8 cellular contexts compared by ENCODE assay signal in genomic region chr5:176536132-176536901, GRCh38. TPM values are rescaled to one million over a fixed set of nuclear protein-coding genes. Genes with fewer than 3 reads are reported as not detected.
DNase-seq lines count a peak whose midpoint lies in the region; ATAC-seq and TF ChIP-seq lines count a peak whose summit lies in the region.

No MANE protein-coding gene starts in this region.

- peak overlapping the region; percentile 83 for H3K4me3 ChIP-seq in DOHH2 (ENCODE audit: low read length)

- H3K27ac Mint-ChIP-seq in HFFc6 (peak overlapping the region; percentile 98), memory B cell (peak overlapping the region; percentile 97)
- peak overlapping the region; percentile 99 for H3K27ac Mint-ChIP-seq in activated CD8-positive, alpha-beta T cell treated with anti-CD3 and anti-CD28 coated beads, Interleukin-2, amount 10 ng/mL, durations not matched to agents 7 days and 5 days
- peak overlapping the region; percentile 98 to 100 for H3K27ac Mint-ChIP-seq in effector memory CD8-positive, alpha-beta T cell

- H3K9me3 ChIP-seq in DOHH2 (ENCODE audit: control insufficient read depth, insufficient read depth, low read length) = no peaks in the 10 kb centered on the region

- peaks cover 49% of the 10 kb centered on the region for H3K36me3 ChIP-seq in DOHH2 (ENCODE audit: control insufficient read depth, low read length)

- H3K4me3 Mint-ChIP-seq in HFFc6 = peak overlapping the region; percentile 95
- peak overlapping the region; percentile 95 for H3K4me3 Mint-ChIP-seq in activated CD8-positive, alpha-beta T cell treated with anti-CD3 and anti-CD28 coated beads, Interleukin-2, amount 10 ng/mL, durations not matched to agents 7 days and 5 days
- peak overlapping the region; percentile 96 to 98 for H3K4me3 Mint-ChIP-seq in effector memory CD8-positive, alpha-beta T cell
- H3K4me3 Mint-ChIP-seq in memory B cell = peak overlapping the region; percentile 97

- H3K36me3 Mint-ChIP-seq in HFFc6 (ENCODE audit: low read depth) (no peaks in the 10 kb centered on the region), memory B cell (peaks cover 5% of the 10 kb centered on the region)
- H3K36me3 Mint-ChIP-seq in activated CD8-positive, alpha-beta T cell treated with anti-CD3 and anti-CD28 coated beads, Interleukin-2, amount 10 ng/mL, durations not matched to agents 7 days and 5 days (ENCODE audit: low read depth) = peaks cover 39% of the 10 kb centered on the region
- H3K36me3 Mint-ChIP-seq in effector memory CD8-positive, alpha-beta T cell (ENCODE audit: insufficient read depth) = peaks cover 74% of the 10 kb centered on the region

- H3K27me3 Mint-ChIP-seq in HFFc6 (ENCODE audit: insufficient read depth) (no peaks in the 10 kb centered on the region; the same call in none of the 2 replicates), memory B cell (no peaks in the 10 kb centered on the region)
- no peaks in the 10 kb centered on the region for H3K27me3 Mint-ChIP-seq in activated CD8-positive, alpha-beta T cell treated with anti-CD3 and anti-CD28 coated beads, Interleukin-2, amount 10 ng/mL, durations not matched to agents 7 days and 5 days (ENCODE audit: low read depth)
- no peaks in the 10 kb centered on the region for H3K27me3 Mint-ChIP-seq in effector memory CD8-positive, alpha-beta T cell

- H3F3A ChIP-seq in DOHH2 (ENCODE audit: control insufficient read depth, insufficient read depth) = peaks cover 21% of the 10 kb centered on the region

- CTCF ChIA-PET in activated CD8-positive, alpha-beta T cell treated with anti-CD3 and anti-CD28 coated beads, Interleukin-2, amount 10 ng/mL, durations not matched to agents 7 days and 5 days (lab: Charles Lee) = interaction anchor here (2.1 to 8.5 kb wide), 2 partner anchors 88 to 120 kb away, joined by 6 to 65 read pairs; partner anchors contain the start of genes CLTB and FAF2

- H4K20me1 ChIP-seq in DOHH2 (ENCODE audit: control insufficient read depth, insufficient read depth, low read depth, low read length) = peaks cover 10% of the 10 kb centered on the region; the same call in 1 of the 2 replicates

- DNase-seq in HFFc6 = peak; percentile 51
- peak; percentile 90 for DNase-seq in NCI-H748 (lab: John Stamatoyannopoulos, UW; ENCODE audit: unreplicated experiment)
- peak; percentile 92 for DNase-seq in activated CD8-positive, alpha-beta T cell treated with anti-CD3 and anti-CD28 coated beads, Interleukin-2, amount 10 ng/mL, durations not matched to agents 7 days and 5 days
- DNase-seq in effector memory CD8-positive, alpha-beta T cell = peak; percentile 77 to 82 (median 81)
- peak; percentile 55 to 67 for DNase-seq in memory B cell (ENCODE audit: low spot score in 2 of 2)
- peak; percentile 55 to 68 (median 56) for DNase-seq in stimulated activated CD4-positive, alpha-beta T cell treated with anti-CD3 and anti-CD28 coated beads, TNF-alpha, amount 100 ng/mL, for 4 hours (ENCODE audit: low read depth in 3 of 3)

- peaks cover 62% of the 10 kb centered on the region for H3K4me1 ChIP-seq in DOHH2 (ENCODE audit: control insufficient read depth, low read length)

- H3K9me3 Mint-ChIP-seq in HFFc6 (no peaks in the 10 kb centered on the region), memory B cell (no peaks in the 10 kb centered on the region)
- no peaks in the 10 kb centered on the region for H3K9me3 Mint-ChIP-seq in activated CD8-positive, alpha-beta T cell treated with anti-CD3 and anti-CD28 coated beads, Interleukin-2, amount 10 ng/mL, durations not matched to agents 7 days and 5 days (ENCODE audit: insufficient read depth)
- H3K9me3 Mint-ChIP-seq in effector memory CD8-positive, alpha-beta T cell = no peaks in the 10 kb centered on the region

- no peaks in the 10 kb centered on the region for H3K27me3 ChIP-seq in DOHH2 (ENCODE audit: control insufficient read depth, low read length)

- H3K4me1 Mint-ChIP-seq in HFFc6 (ENCODE audit: low read depth) (peaks cover 43% of the 10 kb centered on the region), memory B cell (peaks cover 40% of the 10 kb centered on the region)
- H3K4me1 Mint-ChIP-seq in activated CD8-positive, alpha-beta T cell treated with anti-CD3 and anti-CD28 coated beads, Interleukin-2, amount 10 ng/mL, durations not matched to agents 7 days and 5 days (ENCODE audit: low read depth) = peaks cover 73% of the 10 kb centered on the region
- H3K4me1 Mint-ChIP-seq in effector memory CD8-positive, alpha-beta T cell (ENCODE audit: low read depth in 2 of 2) = peaks cover 48 to 65% of the 10 kb centered on the region in 2 donors

- peak overlapping the region; percentile 87 for H3K4me2 ChIP-seq in DOHH2 (ENCODE audit: low read length)

- H3K27ac ChIP-seq in DOHH2 (ENCODE audit: low read depth, low read length) = peak overlapping the region; percentile 88

- no peaks in the 10 kb centered on the region for H3K9me2 ChIP-seq in DOHH2 (replicated peaks; ENCODE audit: control insufficient read depth, low read length)

- H3K79me2 ChIP-seq in DOHH2 (ENCODE audit: control insufficient read depth, low read length) = peaks cover 51% of the 10 kb centered on the region

- POLR2A ChIA-PET in activated CD8-positive, alpha-beta T cell treated with anti-CD3 and anti-CD28 coated beads, Interleukin-2, amount 10 ng/mL, durations not matched to agents 7 days and 5 days (lab: Charles Lee) = interaction anchor here (0.6 to 3.7 kb wide), 16 partner anchors 7 to 1003 kb away, joined by 3 to 35 read pairs (median 4); partner anchors contain the start of genes CDHR2, FAF2 and KIAA1191

- TF ChIP-seq CTCF in DOHH2 (IDR thresholded peaks at IDR 0.05; ENCODE audit: low read depth, low read length, poor library complexity, severe bottlenecking) = no peak
- TF ChIP-seq CTCF in HFFc6 (IDR thresholded peaks at IDR 0.05) = no peak

- ATAC-seq in activated CD8-positive, alpha-beta T cell treated with anti-CD3 and anti-CD28 coated beads, Interleukin-2, amount 10 ng/mL, durations not matched to agents 7 days and 5 days = peak; percentile 7
- peak; percentile 31 for ATAC-seq in effector memory CD8-positive, alpha-beta T cell (replicated peaks)
- peak; percentile 21 for ATAC-seq in memory B cell (ENCODE audit: low read depth)
- no peak for ATAC-seq in GM18870 (IDR thresholded peaks at IDR 0.05; ENCODE audit: unreplicated experiment)

RNA-seq across cellular contexts. Expression of gene RNF44, which starts 0.9 kb away (rescaled TPM):
- total RNA-seq in HFFc6 (2021; fragmentation: NEBNext Ultra II Directional; extraction: Animal tissue kit (Norgen Biotek cat#: 25700)) = 10 to 100 TPM; 10.6 to 13.4 (median 11.3) TPM
- 10 to 100 TPM; 88.3 to 92.7 TPM for total RNA-seq in activated CD8-positive, alpha-beta T cell treated with anti-CD3 and anti-CD28 coated beads, Interleukin-2, amount 10 ng/mL, durations not matched to agents 7 days and 5 days

RNA-seq across cellular contexts. Expression of gene CDHR2, which starts 12.8 kb away (rescaled TPM):
- not detected for total RNA-seq in HFFc6 (2021; fragmentation: NEBNext Ultra II Directional; extraction: Animal tissue kit (Norgen Biotek cat#: 25700))
- total RNA-seq in activated CD8-positive, alpha-beta T cell treated with anti-CD3 and anti-CD28 coated beads, Interleukin-2, amount 10 ng/mL, durations not matched to agents 7 days and 5 days = 1 to 10 TPM; 2.1 to 2.2 TPM

Comparison
In these comparisons a context has a peak if more than half of its experiments do, and no peak if none do; other contexts are left out.
1. RNA of gene RNF44, which starts 0.9 kb away (total RNA-seq): 88.3 to 92.7 TPM in activated CD8-positive, alpha-beta T cell treated with anti-CD3 and anti-CD28 coated beads, Interleukin-2, amount 10 ng/mL, durations not matched to agents 7 days and 5 days; 10.6 to 13.4 TPM in HFFc6; every median in the first group is over 4 times any median in the second.
2. Peak in every context shown above with its lines, with median percentiles within 50 percentile points of each other: DNase-seq, H3K27ac Mint-ChIP-seq and H3K4me3 Mint-ChIP-seq.